Comparison of ENCODE assay signal across 8 cellular contexts in the genomic region with DNA sequence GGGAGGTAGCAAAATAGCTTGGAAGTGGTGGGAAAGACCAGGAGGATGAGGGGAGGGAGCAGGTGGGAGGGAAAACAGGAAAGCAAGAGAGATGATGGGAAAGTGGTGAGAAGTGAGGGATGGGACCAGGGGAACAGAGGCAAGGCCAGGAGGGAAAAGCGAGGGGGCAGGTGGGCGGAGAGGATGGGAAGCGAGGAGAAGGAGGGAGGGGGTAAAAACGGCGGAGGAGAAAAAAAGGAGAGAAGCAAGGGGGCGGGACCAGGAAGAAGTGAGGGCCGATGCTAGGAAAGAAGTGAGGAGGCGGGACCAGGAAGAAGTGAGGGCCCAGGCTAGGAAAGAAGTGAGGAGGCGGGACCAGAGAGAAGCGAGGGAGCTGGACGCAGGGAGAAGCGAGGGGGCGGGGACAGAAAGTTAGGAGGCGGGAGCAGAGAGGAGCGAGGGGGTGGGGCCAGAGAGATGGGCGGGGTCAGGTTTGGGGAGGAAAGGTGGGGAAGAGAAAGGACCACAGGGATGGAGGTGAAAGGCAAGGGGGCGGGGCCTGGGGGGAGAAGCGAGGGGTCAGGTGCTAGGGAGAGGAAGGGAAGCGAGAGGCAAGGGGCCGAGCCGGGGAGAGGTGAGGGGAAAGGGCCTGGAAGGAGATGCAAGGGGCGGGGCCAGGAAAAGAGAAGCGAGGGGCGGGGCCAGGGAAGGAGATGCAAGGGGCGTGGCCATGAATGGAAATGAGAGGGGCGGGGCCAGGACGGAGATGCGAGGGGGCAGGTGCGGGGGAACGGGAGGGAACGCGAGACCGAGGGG. TPM values are rescaled to one million over a fixed set of nuclear protein-coding genes. Genes with fewer than 3 reads are reported as not detected.
DNase-seq lines count a peak whose midpoint lies in the region; ATAC-seq and TF ChIP-seq lines count a peak whose summit lies in the region.

No MANE protein-coding gene starts in this region.

- no peaks in the 10 kb centered on the region for H3K36me3 Mint-ChIP-seq in natural killer cell treated with Interleukin-12 subunit alpha and Interleukin-12 subunit beta and Interleukin-15 and Interleukin-18, amount 100 ng/mL, for 72 hours
- peaks cover 14 to 22% of the 10 kb centered on the region in 2 donors for H3K36me3 Mint-ChIP-seq in stimulated activated naive B cell treated with anti-CD40 and anti-IgM and Interleukin-4, amounts not matched to agents 10 μg/mL and 1 μg/mL and 100 μg/mL, for 72 hours

- peaks cover 56% of the 10 kb centered on the region for H3K79me2 ChIP-seq in Karpas-422 (ENCODE audit: low read length)

- POLR2A ChIA-PET in RWPE1 (lab: Yijun Ruan, JAX; ENCODE audit: low non-redundant PET), result interaction anchor here (1.2 kb wide), 1 partner anchor 183 kb away, joined by 4 read pairs; the partner anchor contains the start of gene ARPC1A

- H3K27me3 Mint-ChIP-seq in natural killer cell treated with Interleukin-12 subunit alpha and Interleukin-12 subunit beta and Interleukin-15 and Interleukin-18, amount 100 ng/mL, for 72 hours, result peaks cover 5 to 7% of the 10 kb centered on the region in 2 donors
- H3K27me3 Mint-ChIP-seq in stimulated activated naive B cell treated with anti-CD40 and anti-IgM and Interleukin-4, amounts not matched to agents 10 μg/mL and 1 μg/mL and 100 μg/mL, for 72 hours, result peaks cover 0 to 4% of the 10 kb centered on the region in 2 donors

- H3K9me3 ChIP-seq in Karpas-422 (ENCODE audit: low read length), result no peaks in the 10 kb centered on the region

- no peak overlapping the region for H2AFZ ChIP-seq in Karpas-422 (ENCODE audit: low read length)

- peaks cover 4% of the 10 kb centered on the region for H3K9me3 Mint-ChIP-seq in natural killer cell treated with Interleukin-12 subunit alpha and Interleukin-12 subunit beta and Interleukin-15 and Interleukin-18, amount 100 ng/mL, for 72 hours
- H3K9me3 Mint-ChIP-seq in stimulated activated naive B cell treated with anti-CD40 and anti-IgM and Interleukin-4, amounts not matched to agents 10 μg/mL and 1 μg/mL and 100 μg/mL, for 72 hours, result peaks cover 8% of the 10 kb centered on the region in 2 donors

- ATAC-seq in natural killer cell treated with Interleukin-12 subunit alpha and Interleukin-12 subunit beta and Interleukin-15 and Interleukin-18, amount 100 ng/mL, for 72 hours, result peak; percentile 75 to 79
- ATAC-seq in stimulated activated naive B cell treated with anti-CD40 and anti-IgM and Interleukin-4, amounts not matched to agents 10 μg/mL and 1 μg/mL and 100 μg/mL, for 72 hours (replicated peaks), result peak in 1 of 2 donors; percentile 15
- ATAC-seq in HG03571 (IDR thresholded peaks at IDR 0.05; ENCODE audit: unreplicated experiment), result no peak

- H4K20me1 ChIP-seq in Karpas-422 (ENCODE audit: insufficient read depth, low read depth, low read length), result peaks cover 12% of the 10 kb centered on the region

- H3K27ac Mint-ChIP-seq in natural killer cell treated with Interleukin-12 subunit alpha and Interleukin-12 subunit beta and Interleukin-15 and Interleukin-18, amount 100 ng/mL, for 72 hours, result peak overlapping the region; percentile 70 to 95
- H3K27ac Mint-ChIP-seq in stimulated activated naive B cell treated with anti-CD40 and anti-IgM and Interleukin-4, amounts not matched to agents 10 μg/mL and 1 μg/mL and 100 μg/mL, for 72 hours, result peak overlapping the region; percentile 86

- H3K4me1 Mint-ChIP-seq in natural killer cell treated with Interleukin-12 subunit alpha and Interleukin-12 subunit beta and Interleukin-15 and Interleukin-18, amount 100 ng/mL, for 72 hours (ENCODE audit: low read depth in 2 of 2), result peaks cover 43% of the 10 kb centered on the region in 2 donors
- peaks cover 25 to 46% of the 10 kb centered on the region in 2 donors for H3K4me1 Mint-ChIP-seq in stimulated activated naive B cell treated with anti-CD40 and anti-IgM and Interleukin-4, amounts not matched to agents 10 μg/mL and 1 μg/mL and 100 μg/mL, for 72 hours

- H3K4me3 Mint-ChIP-seq in natural killer cell treated with Interleukin-12 subunit alpha and Interleukin-12 subunit beta and Interleukin-15 and Interleukin-18, amount 100 ng/mL, for 72 hours, result peak overlapping the region; percentile 76
- peak overlapping the region; percentile 85 to 90 for H3K4me3 Mint-ChIP-seq in stimulated activated naive B cell treated with anti-CD40 and anti-IgM and Interleukin-4, amounts not matched to agents 10 μg/mL and 1 μg/mL and 100 μg/mL, for 72 hours

- H3K9ac ChIP-seq in Karpas-422 (ENCODE audit: low read length), result no peak overlapping the region

- no peaks in the 10 kb centered on the region for H3K9me2 ChIP-seq in Karpas-422 (replicated peaks; ENCODE audit: insufficient read depth, low read length)

- H3K27ac ChIP-seq in Karpas-422 (ENCODE audit: low read length) (no peak overlapping the region), RWPE1 (peak overlapping the region; percentile 98)

- DNase-seq in GM10266 (ENCODE audit: extremely low spot score) (peak; percentile 91), Karpas-422 (peak; percentile 97), RWPE1 (ENCODE audit: low spot score) (peak; percentile 88), fibroblast of villous mesenchyme (ENCODE audit: low read depth) (peak; percentile 97)
- peak; percentile 80 for DNase-seq in activated effector memory CD4-positive, alpha-beta T cell treated with Interleukin-2 at 50 U/mL for 16 hours
- DNase-seq in natural killer cell treated with Interleukin-12 subunit alpha and Interleukin-12 subunit beta and Interleukin-15 and Interleukin-18, amount 100 ng/mL, for 72 hours (ENCODE audit: low spot score), result peak; percentile 87
- peak; percentile 68 for DNase-seq in stimulated activated naive B cell treated with anti-CD40 and anti-IgM and Interleukin-4, amounts not matched to agents 10 μg/mL and 1 μg/mL and 100 μg/mL, for 72 hours

- TF ChIP-seq CTCF in GM10266 (IDR thresholded peaks at IDR 0.05; ENCODE audit: control insufficient read depth, insufficient read depth, low read depth, missing control alignments) (no peak), RWPE1 (conservative IDR thresholded peaks at IDR 0.05; ENCODE audit: low read depth) (no peak), fibroblast of villous mesenchyme (IDR thresholded peaks at IDR 0.05; ENCODE audit: insufficient read depth, low read depth, low read length) (no peak)

- H3K4me1 ChIP-seq in Karpas-422 (ENCODE audit: low read length), result peaks cover 54% of the 10 kb centered on the region

- CTCF ChIA-PET in RWPE1 (lab: Yijun Ruan, JAX), result interaction anchor here (0.7 to 1.0 kb wide), 2 partner anchors 120 to 125 kb away, joined by 3 read pairs; no protein-coding TSS in a partner anchor

- peaks cover 6% of the 10 kb centered on the region; the same call in 1 of the 2 replicates for H3K36me3 ChIP-seq in Karpas-422 (ENCODE audit: insufficient read depth, low read length)

- no peaks in the 10 kb centered on the region for H3K27me3 ChIP-seq in Karpas-422 (ENCODE audit: low read length)

- H3K4me3 ChIP-seq in Karpas-422 (ENCODE audit: low read length) (peak overlapping the region; percentile 44; the same call in 1 of the 2 replicates), fibroblast of villous mesenchyme (ENCODE audit: low read depth, low read length) (peak overlapping the region; percentile 68)

- no peak overlapping the region for H3K4me2 ChIP-seq in Karpas-422 (ENCODE audit: low read depth, low read length, poor library complexity, severe bottlenecking)

RNA-seq across cellular contexts. Expression of gene SMURF1, which starts 1.0 kb away (rescaled TPM):
- total RNA-seq in Karpas-422 (2014; rRNA removed; shearing (Covaris generic); ENCODE audit: low replicate concordance), result 16.7 and 22.6 TPM in 2 replicates
- total RNA-seq in fibroblast of villous mesenchyme, result 28.7 and 29.8 TPM in 2 replicates
- total RNA-seq in natural killer cell treated with Interleukin-12 subunit alpha and Interleukin-12 subunit beta and Interleukin-15 and Interleukin-18, amount 100 ng/mL, for 72 hours, result 10 to 100 TPM; 19.9 to 27.1 TPM
